ENCODE assay signal across 1 cellular context in genomic region chr10:110210663-110211454, GRCh38.
A peak's percentile ranks its signal among the peaks of the same experiment; 100 is the strongest.
TF ChIP-seq lines count a peak whose summit lies in the region.

No MANE protein-coding gene starts in this region.

TF ChIP-seq in K562, 482 proteins besides CTCF, POLR2A, EP300 and RAD21 (continued from another document):
- TF ChIP-seq RBBP5 (IDR thresholded peaks at IDR 0.05; ENCODE audit: borderline replicate concordance, insufficient read depth, low read length, poor library complexity, severe bottlenecking), result peak; percentile 77
- peak; percentile 71 for TF ChIP-seq POLR2B (IDR thresholded peaks at IDR 0.05; ENCODE audit: low read depth, partially characterized antibody)
- 0 out of 4 replicates have a peak, but pooled peaks of 1 of the 2 experiments have one; percentile 40 for TF ChIP-seq TEAD1 (CRISPR knock-in tag; IDR thresholded peaks at IDR 0.05)
- peak; percentile 72 for TF ChIP-seq ATF3 (IDR thresholded peaks at IDR 0.05)
- TF ChIP-seq ATF3 (CRISPR knock-in tag; conservative IDR thresholded peaks at IDR 0.05), result no peak
- no peak for TF ChIP-seq CC2D1A (IDR thresholded peaks at IDR 0.05)
- peak; percentile 78 for TF ChIP-seq VEZF1 (CRISPR knock-in tag; IDR thresholded peaks at IDR 0.05)
- peak; percentile 41 for TF ChIP-seq BRD9 (IDR thresholded peaks at IDR 0.05; ENCODE audit: low read depth, partially characterized antibody)
- TF ChIP-seq LEF1 (IDR thresholded peaks at IDR 0.05), result peak; percentile 52; the same call in 1 of the 2 replicates
- peak; percentile 64; the same call in 1 of the 2 replicates for TF ChIP-seq NFRKB (IDR thresholded peaks at IDR 0.05; ENCODE audit: low read depth)
- TF ChIP-seq NCOR1 (IDR thresholded peaks at IDR 0.05), result 0 out of 2 replicates have a peak, but pooled peaks have one; percentile 15
- TF ChIP-seq POU5F1 (IDR thresholded peaks at IDR 0.05; ENCODE audit: borderline replicate concordance, low read depth, low read length, partially characterized antibody), result no peak
- no peak for TF ChIP-seq ZNF224 (CRISPR knock-in tag; IDR thresholded peaks at IDR 0.05)
- TF ChIP-seq TAF9B (IDR thresholded peaks at IDR 0.05; ENCODE audit: partially characterized antibody), result peak; percentile 61
- peak; percentile 7 for TF ChIP-seq CHD1 (IDR thresholded peaks at IDR 0.05; ENCODE audit: low read length)
- TF ChIP-seq CREB1 (IDR thresholded peaks at IDR 0.05), result peak; percentile 91
- peak; percentile 97 for TF ChIP-seq CREB1 (CRISPR knock-in tag; IDR thresholded peaks at IDR 0.05)
- TF ChIP-seq NKRF (IDR thresholded peaks at IDR 0.05; ENCODE audit: borderline replicate concordance), result peak; percentile 85; the same call in 1 of the 2 replicates
- peak; percentile 78 for TF ChIP-seq PCBP1 (IDR thresholded peaks at IDR 0.05; ENCODE audit: low read depth, low read length, poor library complexity, severe bottlenecking)
- no peak for TF ChIP-seq ZNF785 (CRISPR knock-in tag; IDR thresholded peaks at IDR 0.05)
- TF ChIP-seq ETV1 (tag; conservative IDR thresholded peaks at IDR 0.05; ENCODE audit: low read depth), result no peak
- TF ChIP-seq ZEB2 (IDR thresholded peaks at IDR 0.05), result peak; percentile 51; the same call in 1 of the 2 replicates
- TF ChIP-seq CEBPG (CRISPR knock-in tag; IDR thresholded peaks at IDR 0.05), result peak; percentile 77
- TF ChIP-seq CEBPG (tag; conservative IDR thresholded peaks at IDR 0.05 in 1 of 2, IDR thresholded peaks at IDR 0.05 in 1 of 2), result peak in 1 of 2 experiments; percentile 57; a peak in 2 of 4 replicates
- 0 out of 2 replicates have a peak, but pooled peaks have one; percentile 21 for TF ChIP-seq HCFC1 (IDR thresholded peaks at IDR 0.05; ENCODE audit: low read depth, low read length)
- peak; percentile 57 for TF ChIP-seq USF1 (CRISPR knock-in tag; IDR thresholded peaks at IDR 0.05)
- TF ChIP-seq HES1 (IDR thresholded peaks at IDR 0.05; ENCODE audit: low read depth), result peak; percentile 67
- TF ChIP-seq MXI1 (IDR thresholded peaks at IDR 0.05; ENCODE audit: low read depth, low read length), result peak; percentile 86
- no peak for TF ChIP-seq E2F5 (CRISPR knock-in tag; IDR thresholded peaks at IDR 0.05)
- TF ChIP-seq ZNF282 (CRISPR knock-in tag; IDR thresholded peaks at IDR 0.05), result no peak
- no peak for TF ChIP-seq CHAMP1 (IDR thresholded peaks at IDR 0.05)
- TF ChIP-seq NFYB (IDR thresholded peaks at IDR 0.05; ENCODE audit: extremely low read depth, insufficient read length), result peak; percentile 97
- peak; percentile 91 for TF ChIP-seq ZBTB12 (CRISPR knock-in tag; IDR thresholded peaks at IDR 0.05)
- 0 out of 4 replicates have a peak, but pooled peaks of 1 of the 2 experiments have one; percentile 39 for TF ChIP-seq KDM4B (IDR thresholded peaks at IDR 0.05; ENCODE audit: borderline replicate concordance in 2 of 2, low read depth in 1 of 2)
- no peak for TF ChIP-seq TFE3 (CRISPR knock-in tag; IDR thresholded peaks at IDR 0.05)
- TF ChIP-seq KAT7 (CRISPR knock-in tag; IDR thresholded peaks at IDR 0.05; ENCODE audit: borderline replicate concordance), result 0 out of 2 replicates have a peak, but pooled peaks have one; percentile 71
- TF ChIP-seq ARNT (IDR thresholded peaks at IDR 0.05), result peak in 1 of 2 experiments; percentile 55; a peak in 2 of 4 replicates
- TF ChIP-seq RFX1 (IDR thresholded peaks at IDR 0.05), result peak; percentile 43; the same call in 1 of the 2 replicates
- TF ChIP-seq BCOR (IDR thresholded peaks at IDR 0.05), result peak; percentile 27
- TF ChIP-seq POLR2G (IDR thresholded peaks at IDR 0.05; ENCODE audit: low read depth, low read length), result peak; percentile 89
TF ChIP-seq in K562: peak in this region for 98.
